8 cellular contexts compared by ENCODE assay signal in genomic region chr6:10747251-10747972, GRCh38. TPM values are rescaled to one million over a fixed set of nuclear protein-coding genes. Genes with fewer than 3 reads are reported as not detected.
DNase-seq lines count a peak whose midpoint lies in the region; ATAC-seq and TF ChIP-seq lines count a peak whose summit lies in the region.

Gene TMEM14B, plus strand, starts transcription at chr6:10747805. Its CDS starts 1,441 bp downstream, at chr6:10749246.

- intact Hi-C loops in PC-3 (cut with micrococcal nuclease): loop anchor here (1.0 kb wide), 3 partner anchors 12 to 53 kb away; partner anchors contain the start of genes C6orf52 and PAK1IP1

- H3K9me3 ChIP-seq in PC-3 (ENCODE audit: low read length) (no peaks in the 10 kb centered on the region), mucosa of rectum (ENCODE audit: control insufficient read depth in 2 of 2, low read length in 2 of 2) (no peaks in the 10 kb centered on the region)

- no TSS peak for BruUV-seq in PC-3 (replicated peaks; lab: Mats Ljungman, UMichigan)

- TF ChIP-seq CTCF in PC-3 (conservative IDR thresholded peaks at IDR 0.05; ENCODE audit: low read depth, low read length): no peak
- no peak for TF ChIP-seq CTCF in epithelial cell of proximal tubule (conservative IDR thresholded peaks at IDR 0.05; ENCODE audit: low read depth, low read length)

- H2AFZ ChIP-seq in PC-3 (ENCODE audit: low read length): peak within 1 kb of the TSS; percentile 91

- H3K27me3 ChIP-seq in PC-3 (ENCODE audit: low read length) (no peaks in the 10 kb centered on the region), mucosa of rectum (ENCODE audit: control insufficient read depth in 2 of 2, insufficient read depth in 2 of 2, low read length in 2 of 2) (no peaks in the 10 kb centered on the region)

- no peaks in the 10 kb centered on the region for H4K20me1 ChIP-seq in PC-3 (ENCODE audit: low read length)

- POLR2A ChIA-PET in PC-3 (lab: Charles Lee; ENCODE audit: unreplicated experiment): interaction anchor here (0.6 to 1.9 kb wide), 2 partner anchors 24 to 151 kb away, joined by 9 to 15 read pairs; partner anchors contain the start of gene TMEM14C

- TF ChIP-seq EP300 in Ishikawa (IDR thresholded peaks at IDR 0.05; ENCODE audit: borderline replicate concordance): no peak

- no peak for TF ChIP-seq RAD21 in Ishikawa (IDR thresholded peaks at IDR 0.05; ENCODE audit: low read depth)

- CTCF ChIA-PET in PC-3 (lab: Charles Lee): no interaction called here

- peak within 1 kb of the TSS; percentile 99 for H3K4me3 ChIP-seq in PC-3 (ENCODE audit: low read length)
- H3K4me3 ChIP-seq in epithelial cell of proximal tubule (ENCODE audit: low read depth, low read length): peak within 1 kb of the TSS; percentile 78
- peak within 1 kb of the TSS; percentile 90 to 95 for H3K4me3 ChIP-seq in mucosa of rectum (ENCODE audit: low read length in 2 of 2)

- H3F3A ChIP-seq in PC-3 (ENCODE audit: low read length, unreplicated experiment): no peaks in the 10 kb centered on the region

- peak; percentile 98 for DNase-seq in DMS114 treated with DMSO at 0.1 percent for 48 hours (lab: John Stamatoyannopoulos, UW; ENCODE audit: unreplicated experiment)
- peak; percentile 98 for DNase-seq in PC-3
- peak; percentile 100 for DNase-seq in activated T-cell treated with anti-CD3 and anti-CD28 coated beads, Interleukin-2, amount 50 U/mL, for 1 hour
- peak; percentile 62 for DNase-seq in epithelial cell of proximal tubule (ENCODE audit: low read depth)
- peak; percentile 99 for DNase-seq in stimulated activated CD8-positive, alpha-beta memory T cell treated with anti-CD3 and anti-CD28 coated beads, Interleukin-7, amount 100 ng/mL, for 1 hour (ENCODE audit: low read depth in 2 of 2)

- peak; percentile 94 for ATAC-seq in GM21576 (IDR thresholded peaks at IDR 0.05; ENCODE audit: unreplicated experiment)
- ATAC-seq in PC-3: peak; percentile 95

- H3K36me3 ChIP-seq in PC-3 (ENCODE audit: low read depth, low read length): peaks cover 5% of the 10 kb centered on the region
- peaks cover 8 to 22% of the 10 kb centered on the region in 2 donors for H3K36me3 ChIP-seq in mucosa of rectum (ENCODE audit: control insufficient read depth in 2 of 2, insufficient read depth in 2 of 2, low read length in 2 of 2)

- H3K79me2 ChIP-seq in PC-3 (ENCODE audit: low read length): peaks cover 42% of the 10 kb centered on the region

- H3K4me2 ChIP-seq in PC-3 (ENCODE audit: low read length): peak within 1 kb of the TSS; percentile 89

- H3K9ac ChIP-seq in PC-3 (ENCODE audit: low read length): peak within 1 kb of the TSS; percentile 96
- peak within 1 kb of the TSS; percentile 89 for H3K9ac ChIP-seq in mucosa of rectum (ENCODE audit: low read depth in 1 of 2, low read length in 2 of 2)

- H3K27ac ChIP-seq in PC-3 (ENCODE audit: low read length): peak within 1 kb of the TSS; percentile 49
- peak within 1 kb of the TSS; percentile 73 to 79 for H3K27ac ChIP-seq in mucosa of rectum (ENCODE audit: low read depth in 2 of 2, low read length in 2 of 2)

- no peaks in the 10 kb centered on the region for H3K9me2 ChIP-seq in PC-3 (replicated peaks; ENCODE audit: low read length)

- H3K4me1 ChIP-seq in PC-3 (ENCODE audit: insufficient read depth, low read length) (peaks cover 25% of the 10 kb centered on the region), mucosa of rectum (ENCODE audit: control insufficient read depth in 2 of 2, insufficient read depth in 2 of 2, low read length in 2 of 2) (peaks cover 10 to 13% of the 10 kb centered on the region in 2 donors)

TF ChIP-seq in Ishikawa, 13 proteins besides CTCF, POLR2A, EP300 and RAD21:
- TF ChIP-seq REST (IDR thresholded peaks at IDR 0.05; ENCODE audit: low read depth) (no peak), TAF1 (IDR thresholded peaks at IDR 0.05; ENCODE audit: low read depth) (peak; percentile 84), USF1 (IDR thresholded peaks at IDR 0.05) (no peak), CEBPB (IDR thresholded peaks at IDR 0.05) (peak; percentile 69), MAX (IDR thresholded peaks at IDR 0.05) (peak; percentile 78; the same call in 1 of the 2 replicates), TCF12 (IDR thresholded peaks at IDR 0.05; ENCODE audit: low read depth) (peak; percentile 39; the same call in 1 of the 2 replicates), FOXM1 (IDR thresholded peaks at IDR 0.05; ENCODE audit: borderline replicate concordance, low read depth) (no peak), CREB1 (IDR thresholded peaks at IDR 0.05; ENCODE audit: low read depth) (no peak; the same call in 1 of the 2 replicates), TEAD4 (IDR thresholded peaks at IDR 0.05) (no peak; the same call in 1 of the 2 replicates), YY1 (IDR thresholded peaks at IDR 0.05; ENCODE audit: low read depth) (peak; percentile 52), NFIC (IDR thresholded peaks at IDR 0.05) (peak; percentile 80), EGR1 (IDR thresholded peaks at IDR 0.05) (peak; percentile 38; the same call in 1 of the 2 replicates), ZBTB7A (IDR thresholded peaks at IDR 0.05; ENCODE audit: low read depth) (no peak)

RNA-seq across cellular contexts. Expression of gene TMEM14B, which starts in this region (rescaled TPM):
- total RNA-seq in PC-3 (2014; rRNA removed) (93.8 and 115 TPM in 2 replicates), epithelial cell of proximal tubule (186 and 240 TPM in 2 replicates)

Comparison
In these comparisons a context has a peak if more than half of its experiments do, and no peak if none do; other contexts are left out.
1. Peak in every context shown above with its lines: DNase-seq, ATAC-seq, H3K4me3 ChIP-seq and H3K27ac ChIP-seq.